In genomic region chr6:97919631-97920030, GRCh38 we compare ENCODE assay signal across 18 cellular contexts.
"Had no signal": no experiment of that assay in that cellular context is flagged by ENCODE, and none has a peak within 500 bp of the region (broad histone marks: within the 10 kb centered on the region; RNA-seq: fewer than 3 reads in every experiment).

No MANE protein-coding gene starts in this region.

- H3K9me3 Mint-ChIP-seq: activated naive CD4-positive, alpha-beta T cell treated with anti-CD3 and anti-CD28 coated beads for 36 hours; T-helper 1 cell treated with Interleukin-12 subunit alpha and Interleukin-12 subunit beta and Interleukin-4 antibody, amounts not matched to agents 30 μg/mL and 1 μg/mL, for 36 hours had no signal

- H3K36me3 ChIP-seq: heart right ventricle, tibial nerve, uterus had no signal

- H3K27ac ChIP-seq: heart right ventricle, tibial nerve, uterus had no signal

- H3K4me1 ChIP-seq: heart right ventricle, tibial nerve, uterus had no signal

- H3K27ac Mint-ChIP-seq: activated naive CD4-positive, alpha-beta T cell treated with anti-CD3 and anti-CD28 coated beads for 36 hours; natural killer cell; T-helper 1 cell treated with Interleukin-12 subunit alpha and Interleukin-12 subunit beta and Interleukin-4 antibody, amounts not matched to agents 30 μg/mL and 1 μg/mL, for 36 hours had no signal

- H3K4me3 Mint-ChIP-seq: activated naive CD4-positive, alpha-beta T cell treated with anti-CD3 and anti-CD28 coated beads for 36 hours; activated T-cell treated with anti-CD3 and anti-CD28 coated beads, Interleukin-2, amount 50 U/mL, for 4 hours; natural killer cell; T-helper 1 cell treated with Interleukin-12 subunit alpha and Interleukin-12 subunit beta and Interleukin-4 antibody, amounts not matched to agents 30 μg/mL and 1 μg/mL, for 36 hours had no signal

- ATAC-seq: activated T-cell treated with anti-CD3 and anti-CD28 coated beads, Interleukin-2, amount 50 U/mL, for 4 hours; esophagus mucosa; heart right ventricle; natural killer cell; stimulated activated naive CD8-positive, alpha-beta T cell treated with anti-CD3 and anti-CD28 coated beads, Interleukin-15, Interleukin-2, amounts not matched to agents 100 U/mL and 50 U/mL, for 24 hours had no signal

- H3K4me1 Mint-ChIP-seq: natural killer cell had no signal

- H3K4me3 ChIP-seq: heart right ventricle, tibial nerve, uterus had no signal

- H3K36me3 Mint-ChIP-seq: natural killer cell had no signal

- DNase-seq: activated CD4-positive, alpha-beta T cell treated with anti-CD3 and anti-CD28 coated beads, Interleukin-2, amount 50 U/mL, for 1 hour; activated CD4-positive, CD25-positive, alpha-beta regulatory T cell treated with anti-CD3 and anti-CD28 coated beads, Interleukin-2, amount 50 U/mL, for 72 hours; activated CD8-positive, alpha-beta memory T cell treated with anti-CD3 and anti-CD28 coated beads, Interleukin-2, amount 50 U/mL, for 4 hours; activated naive CD4-positive, alpha-beta T cell treated with anti-CD3 and anti-CD28 coated beads for 36 hours; activated T-cell treated with anti-CD3 and anti-CD28 coated beads, Interleukin-2, amount 50 U/mL, for 4 hours; cerebellar nuclear complex; effector CD4-positive, alpha-beta T cell; heart right ventricle; kidney glomerular epithelial cell; natural killer cell; occipital lobe; posterior cingulate gyrus; stimulated activated naive CD8-positive, alpha-beta T cell treated with anti-CD3 and anti-CD28 coated beads, Interleukin-15, Interleukin-2, amounts not matched to agents 100 U/mL and 50 U/mL, for 24 hours; substantia nigra; uterus had no signal

- H3K27me3 ChIP-seq: heart right ventricle, tibial nerve, uterus had no signal

- H3K9me3 ChIP-seq: heart right ventricle, tibial nerve, uterus had no signal
